In genomic region chr6:90915224-90915915, GRCh38 we compare ENCODE assay signal across 10 cellular contexts.
"Had no signal": no experiment of that assay in that cellular context is flagged by ENCODE, and none has a peak within 500 bp of the region (broad histone marks: within the 10 kb centered on the region; RNA-seq: fewer than 3 reads in every experiment).

No MANE protein-coding gene starts in this region.

- H3K9me3 ChIP-seq: HAP-1 had no signal

- H3K4me2 ChIP-seq: KMS-11 had no signal

- H3K36me3 ChIP-seq: HAP-1 had no signal

- H3K4me1 Mint-ChIP-seq: IgD-negative memory B cell had no signal

- ATAC-seq: HCT116, HepG2 had no signal

- H3K4me1 ChIP-seq: HAP-1 had no signal

- DNase-seq: GOT3, H7, Karpas-422, KBM-7 had no signal

- H3K27ac ChIP-seq: HL-60, KMS-11 had no signal

- H3K27ac Mint-ChIP-seq: IgD-negative memory B cell had no signal

- H3K9ac ChIP-seq: KMS-11 had no signal

- H3K4me3 ChIP-seq: HAP-1 had no signal
